ENCODE assay signal across 1 cellular context in the genomic region with DNA sequence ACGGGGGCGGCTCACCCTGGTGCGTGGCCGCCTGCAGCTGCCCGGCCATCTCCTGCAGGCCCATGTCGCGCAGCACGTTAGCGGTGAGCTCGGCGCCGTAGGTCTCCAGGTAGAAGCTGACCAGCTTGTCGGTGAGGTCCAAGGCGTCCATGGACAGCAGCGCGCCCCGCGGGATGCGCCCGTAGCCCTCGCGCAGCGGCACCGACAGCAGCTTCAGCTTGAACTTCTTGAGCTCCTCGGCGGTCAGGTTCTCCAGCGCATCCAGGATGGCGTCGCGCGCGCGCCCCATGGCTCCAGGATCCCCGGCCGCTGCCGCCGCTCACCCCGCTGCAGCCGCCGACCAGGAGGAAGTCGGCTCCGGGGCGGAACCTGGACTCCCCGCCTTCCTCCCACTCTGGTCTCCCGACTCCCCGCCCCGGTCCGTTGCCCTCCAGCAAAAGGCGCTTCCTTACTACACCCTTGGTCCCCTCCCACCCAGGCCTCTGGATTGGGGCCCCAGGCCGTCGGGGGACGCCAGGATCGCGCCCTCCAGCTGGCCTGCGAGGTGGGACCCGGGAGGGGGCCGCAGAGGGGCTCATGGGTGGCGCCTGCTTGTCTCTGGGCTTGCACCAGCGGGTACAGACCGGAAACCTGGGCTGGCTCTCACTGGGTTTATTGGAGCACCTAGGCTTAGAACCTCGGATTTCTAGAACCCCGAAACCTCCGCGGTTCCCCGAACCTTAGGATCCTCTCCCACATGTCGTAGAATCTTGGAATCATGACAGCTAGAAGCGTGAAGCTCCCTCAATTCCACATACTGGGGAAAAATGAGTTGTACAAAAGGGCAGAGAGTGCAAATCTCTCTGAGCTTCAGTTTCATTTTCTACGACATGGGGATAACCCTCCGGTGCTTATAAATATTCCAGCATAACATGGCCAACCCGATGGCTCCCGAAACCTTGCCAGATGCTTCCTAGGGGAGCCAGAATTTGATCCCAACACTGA.
TF ChIP-seq lines count a peak whose summit lies in the region.

A gene (minus strand): TSS at position 359 of the 984 bp plus-strand sequence. CDS start 70 bp downstream, at position 289.

TF ChIP-seq in HepG2, 621 proteins besides CTCF, POLR2A, EP300 and RAD21 (continued from another document and continues in another):
- TF ChIP-seq, protein P1, sequence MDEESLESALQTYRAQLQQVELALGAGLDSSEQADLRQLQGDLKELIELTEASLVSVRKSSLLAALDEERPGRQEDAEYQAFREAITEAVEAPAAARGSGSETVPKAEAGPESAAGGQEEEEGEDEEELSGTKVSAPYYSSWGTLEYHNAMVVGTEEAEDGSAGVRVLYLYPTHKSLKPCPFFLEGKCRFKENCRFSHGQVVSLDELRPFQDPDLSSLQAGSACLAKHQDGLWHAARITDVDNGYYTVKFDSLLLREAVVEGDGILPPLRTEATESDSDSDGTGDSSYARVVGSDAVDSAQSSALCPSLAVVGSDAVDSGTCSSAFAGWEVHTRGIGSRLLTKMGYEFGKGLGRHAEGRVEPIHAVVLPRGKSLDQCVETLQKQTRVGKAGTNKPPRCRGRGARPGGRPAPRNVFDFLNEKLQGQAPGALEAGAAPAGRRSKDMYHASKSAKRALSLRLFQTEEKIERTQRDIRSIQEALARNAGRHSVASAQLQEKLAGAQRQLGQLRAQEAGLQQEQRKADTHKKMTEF (CRISPR knock-in tag; IDR thresholded peaks at IDR 0.05) = peak; percentile 40; the same call in 1 of the 2 replicates
- TF ChIP-seq ZNF589 (CRISPR knock-in tag; conservative IDR thresholded peaks at IDR 0.05) = no peak
- no peak for TF ChIP-seq NFRKB (IDR thresholded peaks at IDR 0.05)
- 0 out of 2 replicates have a peak, but pooled peaks have one; percentile 17 for TF ChIP-seq ZNF484 (CRISPR knock-in tag; IDR thresholded peaks at IDR 0.05; ENCODE audit: borderline replicate concordance, low read depth)
- no peak; the same call in 1 of the 2 replicates for TF ChIP-seq NRL (CRISPR knock-in tag; IDR thresholded peaks at IDR 0.05; ENCODE audit: borderline replicate concordance)
- no peak for TF ChIP-seq MIER3 (CRISPR knock-in tag; IDR thresholded peaks at IDR 0.05; ENCODE audit: borderline replicate concordance)
- TF ChIP-seq, protein P2, sequence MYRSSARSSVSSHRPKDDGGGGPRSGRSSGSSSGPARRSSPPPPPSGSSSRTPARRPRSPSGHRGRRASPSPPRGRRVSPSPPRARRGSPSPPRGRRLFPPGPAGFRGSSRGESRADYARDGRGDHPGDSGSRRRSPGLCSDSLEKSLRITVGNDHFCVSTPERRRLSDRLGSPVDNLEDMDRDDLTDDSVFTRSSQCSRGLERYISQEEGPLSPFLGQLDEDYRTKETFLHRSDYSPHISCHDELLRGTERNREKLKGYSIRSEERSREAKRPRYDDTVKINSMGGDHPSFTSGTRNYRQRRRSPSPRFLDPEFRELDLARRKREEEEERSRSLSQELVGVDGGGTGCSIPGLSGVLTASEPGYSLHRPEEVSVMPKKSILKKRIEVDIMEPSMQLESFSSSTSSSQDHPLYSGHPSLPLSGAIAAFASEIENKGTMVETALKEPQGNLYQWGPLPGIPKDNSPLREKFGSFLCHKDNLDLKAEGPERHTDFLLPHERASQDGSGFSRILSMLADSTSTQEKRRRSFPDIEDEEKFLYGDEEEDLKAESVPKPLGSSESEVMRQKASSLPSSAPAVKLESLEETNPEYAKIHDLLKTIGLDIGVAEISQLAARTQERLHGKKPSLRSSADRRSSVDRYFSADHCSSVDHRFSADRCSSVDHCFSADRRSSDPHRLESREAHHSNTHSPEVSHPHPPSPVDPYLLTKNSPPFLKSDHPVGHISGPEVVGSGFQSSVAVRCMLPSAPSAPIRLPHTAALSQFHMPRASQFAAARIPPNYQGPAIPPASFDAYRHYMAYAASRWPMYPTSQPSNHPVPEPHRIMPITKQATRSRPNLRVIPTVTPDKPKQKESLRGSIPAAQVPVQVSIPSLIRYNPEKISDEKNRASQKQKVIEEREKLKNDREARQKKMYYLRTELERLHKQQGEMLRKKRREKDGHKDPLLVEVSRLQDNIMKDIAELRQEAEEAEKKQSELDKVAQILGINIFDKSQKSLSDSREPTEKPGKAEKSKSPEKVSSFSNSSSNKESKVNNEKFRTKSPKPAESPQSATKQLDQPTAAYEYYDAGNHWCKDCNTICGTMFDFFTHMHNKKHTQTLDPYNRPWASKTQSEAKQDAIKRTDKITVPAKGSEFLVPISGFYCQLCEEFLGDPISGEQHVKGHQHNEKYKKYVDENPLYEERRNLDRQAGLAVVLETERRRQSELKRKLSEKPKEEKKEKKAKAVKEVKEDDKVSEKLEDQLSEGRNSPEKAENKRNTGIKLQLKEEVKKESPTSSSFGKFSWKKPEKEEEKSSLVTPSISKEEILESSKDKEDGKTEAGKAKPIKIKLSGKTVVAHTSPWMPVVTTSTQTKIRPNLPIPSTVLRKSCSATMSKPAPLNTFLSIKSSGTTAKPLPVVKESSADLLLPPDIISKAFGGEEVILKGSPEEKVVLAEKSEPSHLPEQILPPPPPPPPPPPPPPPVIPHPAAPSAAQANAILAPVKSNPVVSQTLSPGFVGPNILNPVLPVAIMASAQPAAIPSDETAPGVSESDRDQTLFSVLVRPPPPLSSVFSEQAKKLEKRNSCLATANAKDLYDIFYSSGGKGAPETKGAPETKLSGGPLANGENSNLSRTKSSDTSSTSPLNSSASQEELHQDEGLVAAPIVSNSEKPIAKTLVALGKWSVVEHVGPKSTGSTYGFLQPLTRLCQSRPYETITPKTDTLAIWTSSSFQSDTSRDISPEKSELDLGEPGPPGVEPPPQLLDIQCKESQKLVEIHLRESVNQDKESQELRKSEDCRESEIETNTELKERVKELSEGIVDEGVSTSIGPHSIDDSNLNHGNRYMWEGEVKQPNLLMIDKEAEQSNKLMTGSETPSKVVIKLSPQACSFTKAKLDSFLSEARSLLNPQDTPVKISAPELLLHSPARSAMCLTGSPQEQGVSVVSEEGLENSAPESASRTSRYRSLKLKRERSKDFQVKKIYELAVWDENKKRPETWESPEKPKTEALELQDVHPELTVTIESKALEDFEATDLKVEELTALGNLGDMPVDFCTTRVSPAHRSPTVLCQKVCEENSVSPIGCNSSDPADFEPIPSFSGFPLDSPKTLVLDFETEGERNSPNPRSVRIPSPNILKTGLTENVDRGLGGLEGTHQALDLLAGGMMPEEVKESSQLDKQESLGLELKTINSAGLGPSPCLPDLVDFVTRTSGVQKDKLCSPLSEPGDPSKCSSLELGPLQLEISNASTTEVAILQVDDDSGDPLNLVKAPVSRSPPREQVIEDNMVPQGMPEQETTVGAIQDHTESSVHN (CRISPR knock-in tag; IDR thresholded peaks at IDR 0.05) = 0 out of 2 replicates have a peak, but pooled peaks have one; percentile 57
- TF ChIP-seq XRCC5 (optimal IDR thresholded peaks at IDR 0.05; ENCODE audit: low read length) = peak; percentile 16
- TF ChIP-seq PITX1 (CRISPR knock-in tag; IDR thresholded peaks at IDR 0.05) = peak; percentile 52; the same call in 1 of the 2 replicates
- 0 out of 2 replicates have a peak, but pooled peaks have one; percentile 4 for TF ChIP-seq ZNF543 (CRISPR knock-in tag; IDR thresholded peaks at IDR 0.05)
- peak; percentile 76; the same call in 1 of the 2 replicates for TF ChIP-seq ZNF451 (CRISPR knock-in tag; IDR thresholded peaks at IDR 0.05)
- TF ChIP-seq, protein P3, sequence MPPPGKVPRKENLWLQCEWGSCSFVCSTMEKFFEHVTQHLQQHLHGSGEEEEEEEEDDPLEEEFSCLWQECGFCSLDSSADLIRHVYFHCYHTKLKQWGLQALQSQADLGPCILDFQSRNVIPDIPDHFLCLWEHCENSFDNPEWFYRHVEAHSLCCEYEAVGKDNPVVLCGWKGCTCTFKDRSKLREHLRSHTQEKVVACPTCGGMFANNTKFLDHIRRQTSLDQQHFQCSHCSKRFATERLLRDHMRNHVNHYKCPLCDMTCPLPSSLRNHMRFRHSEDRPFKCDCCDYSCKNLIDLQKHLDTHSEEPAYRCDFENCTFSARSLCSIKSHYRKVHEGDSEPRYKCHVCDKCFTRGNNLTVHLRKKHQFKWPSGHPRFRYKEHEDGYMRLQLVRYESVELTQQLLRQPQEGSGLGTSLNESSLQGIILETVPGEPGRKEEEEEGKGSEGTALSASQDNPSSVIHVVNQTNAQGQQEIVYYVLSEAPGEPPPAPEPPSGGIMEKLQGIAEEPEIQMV (CRISPR knock-in tag; IDR thresholded peaks at IDR 0.05; ENCODE audit: low read depth) = 0 out of 2 replicates have a peak, but pooled peaks have one; percentile 53
- peak; percentile 80 for TF ChIP-seq ZNF263 (CRISPR knock-in tag; IDR thresholded peaks at IDR 0.05)
- TF ChIP-seq, protein P4, sequence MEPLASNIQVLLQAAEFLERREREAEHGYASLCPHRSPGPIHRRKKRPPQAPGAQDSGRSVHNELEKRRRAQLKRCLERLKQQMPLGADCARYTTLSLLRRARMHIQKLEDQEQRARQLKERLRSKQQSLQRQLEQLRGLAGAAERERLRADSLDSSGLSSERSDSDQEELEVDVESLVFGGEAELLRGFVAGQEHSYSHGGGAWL (CRISPR knock-in tag; IDR thresholded peaks at IDR 0.05) = peak; percentile 30; the same call in 1 of the 2 replicates
- no peak for TF ChIP-seq ZNF235 (CRISPR knock-in tag; IDR thresholded peaks at IDR 0.05; ENCODE audit: borderline replicate concordance)
- peak; percentile 54 for TF ChIP-seq PHF8 (CRISPR knock-in tag; IDR thresholded peaks at IDR 0.05)
- TF ChIP-seq, protein P5, sequence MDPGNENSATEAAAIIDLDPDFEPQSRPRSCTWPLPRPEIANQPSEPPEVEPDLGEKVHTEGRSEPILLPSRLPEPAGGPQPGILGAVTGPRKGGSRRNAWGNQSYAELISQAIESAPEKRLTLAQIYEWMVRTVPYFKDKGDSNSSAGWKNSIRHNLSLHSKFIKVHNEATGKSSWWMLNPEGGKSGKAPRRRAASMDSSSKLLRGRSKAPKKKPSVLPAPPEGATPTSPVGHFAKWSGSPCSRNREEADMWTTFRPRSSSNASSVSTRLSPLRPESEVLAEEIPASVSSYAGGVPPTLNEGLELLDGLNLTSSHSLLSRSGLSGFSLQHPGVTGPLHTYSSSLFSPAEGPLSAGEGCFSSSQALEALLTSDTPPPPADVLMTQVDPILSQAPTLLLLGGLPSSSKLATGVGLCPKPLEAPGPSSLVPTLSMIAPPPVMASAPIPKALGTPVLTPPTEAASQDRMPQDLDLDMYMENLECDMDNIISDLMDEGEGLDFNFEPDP (CRISPR knock-in tag; conservative IDR thresholded peaks at IDR 0.05) = no peak
- no peak for TF ChIP-seq GATA4 (IDR thresholded peaks at IDR 0.05; ENCODE audit: borderline replicate concordance, low read depth)
- TF ChIP-seq, protein P6, sequence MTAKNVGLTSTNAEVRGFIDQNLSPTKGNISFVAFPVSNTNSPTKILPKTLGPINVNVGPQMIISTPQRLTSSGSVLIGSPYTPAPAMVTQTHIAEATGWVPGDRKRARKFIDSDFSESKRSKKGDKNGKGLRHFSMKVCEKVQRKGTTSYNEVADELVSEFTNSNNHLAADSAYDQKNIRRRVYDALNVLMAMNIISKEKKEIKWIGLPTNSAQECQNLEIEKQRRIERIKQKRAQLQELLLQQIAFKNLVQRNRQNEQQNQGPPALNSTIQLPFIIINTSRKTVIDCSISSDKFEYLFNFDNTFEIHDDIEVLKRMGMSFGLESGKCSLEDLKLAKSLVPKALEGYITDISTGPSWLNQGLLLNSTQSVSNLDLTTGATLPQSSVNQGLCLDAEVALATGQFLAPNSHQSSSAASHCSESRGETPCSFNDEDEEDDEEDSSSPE (CRISPR knock-in tag; IDR thresholded peaks at IDR 0.05) = 0 out of 2 replicates have a peak, but pooled peaks have one; percentile 24
- peak; percentile 36 for TF ChIP-seq SALL1 (CRISPR knock-in tag; IDR thresholded peaks at IDR 0.05)
- no peak for TF ChIP-seq SIX1 (CRISPR knock-in tag; IDR thresholded peaks at IDR 0.05; ENCODE audit: borderline replicate concordance)
- peak; percentile 31; the same call in 1 of the 2 replicates for TF ChIP-seq BRD4 (CRISPR knock-in tag; IDR thresholded peaks at IDR 0.05)
- no peak; the same call in 1 of the 2 replicates for TF ChIP-seq ZNF670 (CRISPR knock-in tag; IDR thresholded peaks at IDR 0.05; ENCODE audit: borderline replicate concordance)
- TF ChIP-seq MTA1 (CRISPR knock-in tag; IDR thresholded peaks at IDR 0.05; ENCODE audit: borderline replicate concordance) = peak; percentile 24; the same call in 1 of the 2 replicates
- TF ChIP-seq, protein P7, sequence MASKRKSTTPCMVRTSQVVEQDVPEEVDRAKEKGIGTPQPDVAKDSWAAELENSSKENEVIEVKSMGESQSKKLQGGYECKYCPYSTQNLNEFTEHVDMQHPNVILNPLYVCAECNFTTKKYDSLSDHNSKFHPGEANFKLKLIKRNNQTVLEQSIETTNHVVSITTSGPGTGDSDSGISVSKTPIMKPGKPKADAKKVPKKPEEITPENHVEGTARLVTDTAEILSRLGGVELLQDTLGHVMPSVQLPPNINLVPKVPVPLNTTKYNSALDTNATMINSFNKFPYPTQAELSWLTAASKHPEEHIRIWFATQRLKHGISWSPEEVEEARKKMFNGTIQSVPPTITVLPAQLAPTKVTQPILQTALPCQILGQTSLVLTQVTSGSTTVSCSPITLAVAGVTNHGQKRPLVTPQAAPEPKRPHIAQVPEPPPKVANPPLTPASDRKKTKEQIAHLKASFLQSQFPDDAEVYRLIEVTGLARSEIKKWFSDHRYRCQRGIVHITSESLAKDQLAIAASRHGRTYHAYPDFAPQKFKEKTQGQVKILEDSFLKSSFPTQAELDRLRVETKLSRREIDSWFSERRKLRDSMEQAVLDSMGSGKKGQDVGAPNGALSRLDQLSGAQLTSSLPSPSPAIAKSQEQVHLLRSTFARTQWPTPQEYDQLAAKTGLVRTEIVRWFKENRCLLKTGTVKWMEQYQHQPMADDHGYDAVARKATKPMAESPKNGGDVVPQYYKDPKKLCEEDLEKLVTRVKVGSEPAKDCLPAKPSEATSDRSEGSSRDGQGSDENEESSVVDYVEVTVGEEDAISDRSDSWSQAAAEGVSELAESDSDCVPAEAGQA (IDR thresholded peaks at IDR 0.05; ENCODE audit: low read depth) = no peak
- TF ChIP-seq, protein P7 (CRISPR knock-in tag; IDR thresholded peaks at IDR 0.05; ENCODE audit: borderline replicate concordance) = no peak
